ENCODE assay signal across 20 cellular contexts in the genomic region with DNA sequence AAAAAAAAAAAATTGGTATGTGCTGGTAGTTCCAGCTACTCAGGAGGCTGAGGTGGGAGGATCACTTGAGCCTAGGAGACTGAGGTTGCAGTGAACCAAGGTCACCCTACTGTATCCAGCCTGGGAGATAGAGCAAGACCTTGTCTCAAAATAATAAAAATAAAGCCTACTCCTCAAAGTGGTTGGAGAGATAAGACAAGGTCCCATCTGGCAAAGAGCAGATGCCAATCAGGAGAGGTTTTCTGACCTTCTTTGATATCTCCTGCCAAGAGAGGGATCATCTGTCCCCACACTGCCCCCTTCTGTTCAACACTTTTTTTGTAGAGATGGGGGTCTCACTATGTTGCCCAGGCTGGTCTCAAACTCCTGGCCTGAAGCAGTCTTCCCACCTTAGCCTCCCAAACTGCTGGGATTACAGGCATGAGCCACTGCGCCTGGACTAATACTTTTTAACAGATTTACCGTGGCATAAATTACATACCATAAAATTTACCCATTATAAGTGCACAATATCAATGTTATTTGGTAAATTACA.
DNase-seq lines count a peak whose midpoint lies in the region; ATAC-seq and TF ChIP-seq lines count a peak whose summit lies in the region.
"Had no signal": no experiment of that assay in that cellular context is flagged by ENCODE, and none has a peak within 500 bp of the region (broad histone marks: within the 10 kb centered on the region; RNA-seq: fewer than 3 reads in every experiment).

No MANE protein-coding gene starts in this region.

- no TSS peak for BruUV-seq in Calu3 (replicated peaks; lab: Mats Ljungman, UMichigan)

- H3K27me3 ChIP-seq in foreskin keratinocyte: no peaks in the 10 kb centered on the region
- H3K27me3 ChIP-seq: tibial nerve had no signal

- TF ChIP-seq CTCF in Calu3 (IDR thresholded peaks at IDR 0.05; ENCODE audit: unreplicated experiment) (no peak), HFF-Myc (IDR thresholded peaks at IDR 0.05; ENCODE audit: low read depth, low read length, missing control alignments) (peak; percentile 9), foreskin keratinocyte (conservative IDR thresholded peaks at IDR 0.05) (peak; percentile 40)

- H3K27ac ChIP-seq in foreskin keratinocyte: no peak overlapping the region
- H3K27ac ChIP-seq: KMS-11 had no signal

- peaks cover under 1% of the 10 kb centered on the region for H3K4me1 Mint-ChIP-seq in Calu3 (ENCODE audit: low read depth, unreplicated experiment)
- H3K4me1 Mint-ChIP-seq: activated CD4-positive, alpha-beta T cell treated with anti-CD3 and anti-CD28 coated beads, Interleukin-2, amount 10 ng/mL, durations not matched to agents 24 days and 14 days; activated naive CD8-positive, alpha-beta T cell treated with anti-CD3 and anti-CD28 coated beads for 36 hours; T-cell had no signal

- CTCF ChIA-PET in Calu3 (lab: Charles Lee): no interaction called here

- intact Hi-C loops in Calu3 (cut with micrococcal nuclease; ENCODE audit: unreplicated experiment) (no loop called here), left cardiac atrium (cut with DNase I) (no loop called here)

- peak; percentile 23 for DNase-seq in Calu3
- no peak for DNase-seq in HFF-Myc (ENCODE audit: extremely low read depth, low read depth)
- DNase-seq in SK-MEL-5 (ENCODE audit: low read depth, low spot score): peak; percentile 34
- no peak for DNase-seq in foreskin keratinocyte
- no peak for DNase-seq in left cardiac atrium
- DNase-seq in effector CD4-positive, alpha-beta T cell: no peak
- DNase-seq: activated CD4-positive, alpha-beta T cell treated with anti-CD3 and anti-CD28 coated beads, Interleukin-2, amount 10 ng/mL, durations not matched to agents 24 days and 14 days; activated naive CD8-positive, alpha-beta T cell treated with anti-CD3 and anti-CD28 coated beads for 36 hours; hypothalamus; islet precursor cell; mammary epithelial cell; NCI-H1092 treated with DMSO at 0.1 percent for 48 hours; NCI-H2081; SHP77; stimulated activated CD4-positive, alpha-beta T cell treated with anti-CD3 and anti-CD28 coated beads, Interleukin-4, amount 100 ng/mL, for 24 hours; T-cell had no signal

- H3K4me3 Mint-ChIP-seq in Calu3 (ENCODE audit: low read depth, unreplicated experiment): no peak overlapping the region
- H3K4me3 Mint-ChIP-seq: activated CD4-positive, alpha-beta T cell treated with anti-CD3 and anti-CD28 coated beads, Interleukin-2, amount 10 ng/mL, durations not matched to agents 24 days and 14 days; activated naive CD8-positive, alpha-beta T cell treated with anti-CD3 and anti-CD28 coated beads for 36 hours; stimulated activated naive CD8-positive, alpha-beta T cell treated with anti-CD3 and anti-CD28 coated beads, Interleukin-15, Interleukin-2, amounts not matched to agents 100 ng/mL and 50 ng/mL, for 24 hours; T-cell had no signal

- H3K36me3 Mint-ChIP-seq in Calu3 (ENCODE audit: insufficient read depth, unreplicated experiment): peaks cover 5% of the 10 kb centered on the region
- H3K36me3 Mint-ChIP-seq: activated naive CD8-positive, alpha-beta T cell treated with anti-CD3 and anti-CD28 coated beads for 36 hours; T-cell had no signal

- ATAC-seq in foreskin keratinocyte: no peak
- ATAC-seq in left cardiac atrium: no peak
- no peak for ATAC-seq in HG03432 (IDR thresholded peaks at IDR 0.05; ENCODE audit: unreplicated experiment)
- ATAC-seq: T-cell had no signal

- no peak overlapping the region for H3K27ac Mint-ChIP-seq in Calu3 (ENCODE audit: unreplicated experiment)
- H3K27ac Mint-ChIP-seq: activated CD4-positive, alpha-beta T cell treated with anti-CD3 and anti-CD28 coated beads, Interleukin-2, amount 10 ng/mL, durations not matched to agents 24 days and 14 days; activated naive CD8-positive, alpha-beta T cell treated with anti-CD3 and anti-CD28 coated beads for 36 hours; stimulated activated naive CD8-positive, alpha-beta T cell treated with anti-CD3 and anti-CD28 coated beads, Interleukin-15, Interleukin-2, amounts not matched to agents 100 ng/mL and 50 ng/mL, for 24 hours; T-cell had no signal

- no peaks in the 10 kb centered on the region for H3K27me3 Mint-ChIP-seq in Calu3 (ENCODE audit: unreplicated experiment)

- in situ Hi-C loops in SK-MEL-5 (cut with HindIII; ENCODE audit: low pct_unique_long_range_greater_than_20kb, low sequenced_read_pairs): no loop called here

- no peaks in the 10 kb centered on the region for H3K9me3 Mint-ChIP-seq in Calu3 (ENCODE audit: low read depth, unreplicated experiment)
- H3K9me3 Mint-ChIP-seq: activated naive CD8-positive, alpha-beta T cell treated with anti-CD3 and anti-CD28 coated beads for 36 hours; stimulated activated naive CD8-positive, alpha-beta T cell treated with anti-CD3 and anti-CD28 coated beads, Interleukin-15, Interleukin-2, amounts not matched to agents 100 ng/mL and 50 ng/mL, for 24 hours; T-cell had no signal

- H3K4me1 ChIP-seq in foreskin keratinocyte: no peaks in the 10 kb centered on the region

- no peak overlapping the region for H3K4me3 ChIP-seq in HFF-Myc (replicated peaks; ENCODE audit: low read depth, low read length)
- H3K4me3 ChIP-seq: tibial nerve had no signal

Comparison
In these comparisons a context has a peak if more than half of its experiments do, and no peak if none do; other contexts are left out.
1. DNase-seq: peak in Calu3 (single experiment) and SK-MEL-5 (single experiment); none in HFF-Myc (single experiment), foreskin keratinocyte (0 of 2), left cardiac atrium (single experiment) and effector CD4-positive, alpha-beta T cell (single experiment).